ENCODE assay signal across 26 cellular contexts in the genomic region with DNA sequence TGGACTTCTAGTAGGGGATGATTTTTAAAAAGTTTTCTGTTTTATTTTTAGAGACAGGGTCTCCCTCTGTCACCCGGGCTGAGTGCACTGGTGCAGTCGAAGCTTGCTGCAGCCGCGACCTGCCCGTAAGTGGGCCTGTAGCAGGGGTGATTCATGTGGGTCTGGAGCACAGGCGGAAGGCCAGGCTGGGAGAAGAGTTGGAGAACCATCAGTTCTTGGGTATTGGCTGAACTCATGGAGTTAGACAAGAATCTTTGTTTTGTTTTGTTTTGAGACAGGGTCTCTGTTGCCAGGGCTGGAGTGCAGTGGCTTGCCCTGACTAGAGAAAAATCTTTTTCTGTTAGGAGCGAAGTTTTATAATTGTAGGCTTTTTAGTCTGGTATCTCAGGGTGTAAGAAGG. TPM values are rescaled to one million over a fixed set of nuclear protein-coding genes. Genes with fewer than 3 reads are reported as not detected.
DNase-seq lines count a peak whose midpoint lies in the region; ATAC-seq and TF ChIP-seq lines count a peak whose summit lies in the region.
"Had no signal": no experiment of that assay in that cellular context is flagged by ENCODE, and none has a peak within 500 bp of the region (broad histone marks: within the 10 kb centered on the region; RNA-seq: fewer than 3 reads in every experiment).

No MANE protein-coding gene starts in this region.

- H3K27ac ChIP-seq in BLaER1: no peak overlapping the region
- H3K27ac ChIP-seq in WERI-Rb-1: peak overlapping the region; percentile 70
- H3K27ac ChIP-seq: lower lobe of right lung, Peyer's patch, right lobe of liver, SJSA1, suprapubic skin had no signal

- H3K4me2 ChIP-seq in BLaER1: no peak overlapping the region

- H3K9me3 ChIP-seq in BLaER1 (no peaks in the 10 kb centered on the region), WERI-Rb-1 (ENCODE audit: severe bottlenecking) (no peaks in the 10 kb centered on the region), T-helper 17 cell (ENCODE audit: control insufficient read depth, low read length, poor library complexity, severe bottlenecking) (no peaks in the 10 kb centered on the region)
- H3K9me3 ChIP-seq: heart right ventricle, lower lobe of right lung, Peyer's patch, right lobe of liver, SJSA1, suprapubic skin had no signal

- peaks cover 100% of the 10 kb centered on the region for H4K20me1 ChIP-seq in BLaER1

- H3K4me3 ChIP-seq in BLaER1 (no peak overlapping the region), WERI-Rb-1 (ENCODE audit: low read depth, low read length) (no peak overlapping the region)
- H3K4me3 ChIP-seq: heart right ventricle, lower lobe of right lung, Peyer's patch, right lobe of liver, SJSA1, suprapubic skin had no signal

- H3K27me3 ChIP-seq in BLaER1 (no peaks in the 10 kb centered on the region), WERI-Rb-1 (ENCODE audit: insufficient read depth, low read depth, severe bottlenecking) (no peaks in the 10 kb centered on the region)
- H3K27me3 ChIP-seq: heart right ventricle, Peyer's patch, right lobe of liver, SJSA1, suprapubic skin had no signal

- TF ChIP-seq CTCF in WERI-Rb-1 (IDR thresholded peaks at IDR 0.05; ENCODE audit: low read depth, low read length): no peak

- H3K27ac Mint-ChIP-seq in T-helper 17 cell: no peak overlapping the region
- H3K27ac Mint-ChIP-seq: activated T-helper 2 cell treated with anti-CD3 and anti-CD28 coated beads, Interferon-gamma antibody, Interleukin-2, Interleukin-4, amounts not matched to agents 10 μg/mL and 5 μg/mL and 100 μg/mL, durations not matched to agents 14 hours and 24 hours and 36 hours; stimulated activated memory B cell treated with anti-CD40 and anti-IgM and Interleukin-4, amounts not matched to agents 10 μg/mL and 1 μg/mL and 100 μg/mL, for 72 hours had no signal

- H3K4me1 Mint-ChIP-seq in T-helper 17 cell: peaks cover 44% of the 10 kb centered on the region

- H3K27me3 Mint-ChIP-seq in T-helper 17 cell: no peaks in the 10 kb centered on the region
- H3K27me3 Mint-ChIP-seq: CD4-positive, alpha-beta memory T cell; stimulated activated memory B cell treated with anti-CD40 and anti-IgM and Interleukin-4, amounts not matched to agents 10 μg/mL and 1 μg/mL and 100 μg/mL, for 72 hours; T-cell had no signal

- peaks cover 98% of the 10 kb centered on the region for H3K36me3 ChIP-seq in BLaER1
- H3K36me3 ChIP-seq in WERI-Rb-1: peaks cover 92% of the 10 kb centered on the region

- 0 out of 2 replicates have a peak overlapping the region, but pooled peaks have one; percentile 29 for H3K9ac ChIP-seq in BLaER1

- H3K36me3 Mint-ChIP-seq in T-helper 17 cell (ENCODE audit: low read depth): peaks cover 15% of the 10 kb centered on the region

- H3K4me1 ChIP-seq in BLaER1: peaks cover 88% of the 10 kb centered on the region

- DNase-seq in Ammon's horn (ENCODE audit: low spot score): peak; percentile 51
- no peak for DNase-seq in WERI-Rb-1
- peak; percentile 49 for DNase-seq in islet precursor cell
- no peak for DNase-seq in T-helper 17 cell
- DNase-seq in GOT3 (lab: John Stamatoyannopoulos, UW): no peak
- DNase-seq: activated CD4-positive, alpha-beta T cell treated with anti-CD3 and anti-CD28 coated beads, Interleukin-2, amount 50 U/mL, for 48 hours; CD4-positive, alpha-beta memory T cell; erythroblast; foreskin fibroblast; heart right ventricle; kidney glomerular epithelial cell; lower lobe of right lung; NCI-H187; NCI-H2171 treated with DMSO at 0.1 percent for 48 hours; right lobe of liver; stimulated activated CD4-positive, alpha-beta T cell treated with anti-CD3 and anti-CD28 coated beads, Interleukin-12 subunit alpha, Interleukin-12 subunit beta, amount 100 ng/mL, for 4 hours; stimulated activated CD4-positive, alpha-beta T cell treated with anti-CD3 and anti-CD28 coated beads, Interleukin-4, amount 100 ng/mL, for 24 hours; T-cell had no signal

- no peak for ATAC-seq in HG02623 (IDR thresholded peaks at IDR 0.05; ENCODE audit: unreplicated experiment)
- ATAC-seq in T-helper 17 cell: no peak
- ATAC-seq: activated CD4-positive, CD25-positive, alpha-beta regulatory T cell treated with anti-CD3 and anti-CD28 coated beads, Interleukin-2, amount 50 U/mL, for 24 hours; lower lobe of right lung; right lobe of liver; stimulated activated memory B cell treated with anti-CD40 and anti-IgM and Interleukin-4, amounts not matched to agents 10 μg/mL and 1 μg/mL and 100 μg/mL, for 72 hours; T-cell had no signal

- no peak overlapping the region for H3K4me3 Mint-ChIP-seq in T-helper 17 cell
- H3K4me3 Mint-ChIP-seq: stimulated activated memory B cell treated with anti-CD40 and anti-IgM and Interleukin-4, amounts not matched to agents 10 μg/mL and 1 μg/mL and 100 μg/mL, for 72 hours; T-cell had no signal

RNA-seq across cellular contexts. Expression of gene SRRT, which starts 5.7 kb away (rescaled TPM):
- 100 to 1,000 TPM; 246 to 255 TPM for total RNA-seq in T-helper 17 cell

RNA-seq across cellular contexts. Expression of gene UFSP1, which starts 8.9 kb away (rescaled TPM):
- 1 to 10 TPM; 1.6 to 2.2 TPM for total RNA-seq in T-helper 17 cell

RNA-seq across cellular contexts. Expression of gene TRIP6, which starts 13.5 kb away (rescaled TPM):
- total RNA-seq in T-helper 17 cell: 1 to 10 TPM; 8.5 to 9.8 TPM

RNA-seq across cellular contexts. Expression of gene ACHE, which starts 15.0 kb away (rescaled TPM):
- under 1 TPM; 0.21 to 0.25 TPM for total RNA-seq in T-helper 17 cell
- total RNA-seq: CD4-positive, alpha-beta memory T cell had no signal

RNA-seq across cellular contexts. Expression of gene SLC12A9, which starts 28.1 kb away (rescaled TPM):
- 10 to 100 TPM; 43.9 to 50.9 TPM for total RNA-seq in T-helper 17 cell

Comparison
In these comparisons a context has a peak if more than half of its experiments do, and no peak if none do; other contexts are left out.
1. DNase-seq: peak in Ammon's horn (single experiment) and islet precursor cell (single experiment); none in WERI-Rb-1 (single experiment), T-helper 17 cell (0 of 3) and GOT3 (single experiment).